ENCODE assay signal across 1 cellular context in the genomic region with DNA sequence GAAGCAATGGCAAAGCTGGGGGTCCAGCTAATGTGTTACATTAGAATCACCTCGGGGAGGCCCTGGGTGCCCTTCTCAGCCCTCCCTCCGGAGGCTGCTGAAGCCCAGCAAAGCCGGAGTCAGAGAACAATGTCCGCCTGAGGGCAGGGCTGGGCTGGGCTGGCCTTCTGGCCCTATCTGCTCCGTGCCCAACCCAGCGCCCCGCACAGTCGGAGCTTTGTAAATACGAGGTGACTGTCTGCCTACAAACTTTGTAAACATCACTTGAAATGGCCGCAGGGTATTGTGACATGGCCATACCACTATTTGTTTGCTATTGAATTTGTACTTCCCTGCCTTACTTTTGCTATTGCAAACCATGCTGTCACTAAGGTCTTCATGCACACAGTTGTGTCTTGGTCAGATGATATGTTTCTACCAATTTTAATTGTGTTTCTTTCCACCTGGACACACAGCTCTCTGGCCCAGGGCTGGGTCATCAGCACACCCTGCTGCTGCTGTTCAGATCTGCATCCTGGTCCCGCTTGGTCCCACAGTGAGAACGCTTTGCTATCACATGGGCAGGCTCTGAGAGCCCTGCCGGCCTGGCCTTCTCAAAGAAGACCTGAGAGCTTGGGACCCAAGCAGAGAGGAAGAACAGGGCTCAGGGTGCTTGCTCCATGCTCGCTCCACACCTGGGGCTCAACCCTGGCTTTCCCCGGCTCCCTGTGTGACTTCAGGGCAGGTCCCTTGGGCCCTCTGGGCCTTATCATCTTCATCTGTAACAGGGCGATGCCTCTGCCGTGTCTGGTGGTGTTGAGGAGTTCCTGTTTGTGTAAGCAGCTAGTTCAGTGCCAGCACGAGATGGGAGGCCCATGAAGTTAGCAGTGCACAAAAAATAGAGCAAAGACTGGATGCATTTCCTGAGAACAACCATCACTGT.
TF ChIP-seq lines count a peak whose summit lies in the region.

No MANE protein-coding gene starts in this region.

TF ChIP-seq in HepG2, 621 proteins besides CTCF, POLR2A, EP300 and RAD21 (continued from another document and continues in another):
- TF ChIP-seq, protein P1, sequence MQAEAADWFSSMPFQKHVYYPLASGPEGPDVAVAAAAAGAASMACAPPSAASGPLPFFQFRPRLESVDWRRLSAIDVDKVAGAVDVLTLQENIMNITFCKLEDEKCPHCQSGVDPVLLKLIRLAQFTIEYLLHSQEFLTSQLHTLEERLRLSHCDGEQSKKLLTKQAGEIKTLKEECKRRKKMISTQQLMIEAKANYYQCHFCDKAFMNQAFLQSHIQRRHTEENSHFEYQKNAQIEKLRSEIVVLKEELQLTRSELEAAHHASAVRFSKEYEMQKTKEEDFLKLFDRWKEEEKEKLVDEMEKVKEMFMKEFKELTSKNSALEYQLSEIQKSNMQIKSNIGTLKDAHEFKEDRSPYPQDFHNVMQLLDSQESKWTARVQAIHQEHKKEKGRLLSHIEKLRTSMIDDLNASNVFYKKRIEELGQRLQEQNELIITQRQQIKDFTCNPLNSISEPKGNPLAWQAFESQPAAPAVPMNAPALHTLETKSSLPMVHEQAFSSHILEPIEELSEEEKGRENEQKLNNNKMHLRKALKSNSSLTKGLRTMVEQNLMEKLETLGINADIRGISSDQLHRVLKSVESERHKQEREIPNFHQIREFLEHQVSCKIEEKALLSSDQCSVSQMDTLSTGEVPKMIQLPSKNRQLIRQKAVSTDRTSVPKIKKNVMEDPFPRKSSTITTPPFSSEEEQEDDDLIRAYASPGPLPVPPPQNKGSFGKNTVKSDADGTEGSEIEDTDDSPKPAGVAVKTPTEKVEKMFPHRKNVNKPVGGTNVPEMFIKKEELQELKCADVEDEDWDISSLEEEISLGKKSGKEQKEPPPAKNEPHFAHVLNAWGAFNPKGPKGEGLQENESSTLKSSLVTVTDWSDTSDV (CRISPR knock-in tag; IDR thresholded peaks at IDR 0.05) = no peak
- TF ChIP-seq ADNP (CRISPR knock-in tag; IDR thresholded peaks at IDR 0.05) (peak; percentile 85), ZNF614 (CRISPR knock-in tag; IDR thresholded peaks at IDR 0.05; ENCODE audit: borderline replicate concordance) (peak; percentile 92), ZNF501 (CRISPR knock-in tag; IDR thresholded peaks at IDR 0.05) (0 out of 2 replicates have a peak, but pooled peaks have one; percentile 27), RCOR2 (CRISPR knock-in tag; IDR thresholded peaks at IDR 0.05) (peak; percentile 91), NBN (conservative IDR thresholded peaks at IDR 0.05) (no peak), PAWR (CRISPR knock-in tag; IDR thresholded peaks at IDR 0.05; ENCODE audit: borderline replicate concordance) (no peak), SP140L (CRISPR knock-in tag; IDR thresholded peaks at IDR 0.05; ENCODE audit: borderline replicate concordance) (no peak), ZNF629 (CRISPR knock-in tag; conservative IDR thresholded peaks at IDR 0.05) (peak; percentile 48; the same call in 1 of the 2 replicates), FIP1L1 (IDR thresholded peaks at IDR 0.05; ENCODE audit: borderline replicate concordance, insufficient read depth, low read depth, low read length) (no peak), ZNF776 (CRISPR knock-in tag; IDR thresholded peaks at IDR 0.05) (no peak), RFXAP (CRISPR knock-in tag; IDR thresholded peaks at IDR 0.05; ENCODE audit: borderline replicate concordance) (peak; percentile 84; the same call in 1 of the 2 replicates), TRIM24 (CRISPR knock-in tag; IDR thresholded peaks at IDR 0.05) (peak; percentile 72; the same call in 1 of the 2 replicates), NR1H2 (CRISPR knock-in tag; IDR thresholded peaks at IDR 0.05; ENCODE audit: borderline replicate concordance, low read depth) (no peak), ZNF121 (CRISPR knock-in tag; IDR thresholded peaks at IDR 0.05) (peak; percentile 91), DR1 (CRISPR knock-in tag; IDR thresholded peaks at IDR 0.05) (no peak), KLF16 (CRISPR knock-in tag; IDR thresholded peaks at IDR 0.05) (peak in 1 of 2 experiments; percentile 86; a peak in 2 of 4 replicates), ZNF263 (CRISPR knock-in tag; IDR thresholded peaks at IDR 0.05) (peak; percentile 29; the same call in 1 of the 2 replicates), ZNF333 (CRISPR knock-in tag; IDR thresholded peaks at IDR 0.05; ENCODE audit: borderline replicate concordance) (peak; percentile 83; the same call in 1 of the 2 replicates), MTA1 (CRISPR knock-in tag; IDR thresholded peaks at IDR 0.05; ENCODE audit: borderline replicate concordance) (peak; percentile 79; the same call in 1 of the 2 replicates), NCOA1 (CRISPR knock-in tag; IDR thresholded peaks at IDR 0.05) (no peak), MTF2 (CRISPR knock-in tag; IDR thresholded peaks at IDR 0.05; ENCODE audit: borderline replicate concordance) (no peak), ZNF44 (CRISPR knock-in tag; IDR thresholded peaks at IDR 0.05) (no peak), HDAC2 (CRISPR knock-in tag; IDR thresholded peaks at IDR 0.05) (peak; percentile 98), SMARCE1 (IDR thresholded peaks at IDR 0.05; ENCODE audit: borderline replicate concordance) (no peak), ZNF619 (CRISPR knock-in tag; IDR thresholded peaks at IDR 0.05) (0 out of 2 replicates have a peak, but pooled peaks have one; percentile 55), ZNF317 (CRISPR knock-in tag; IDR thresholded peaks at IDR 0.05) (peak; percentile 91), ZNF766 (CRISPR knock-in tag; IDR thresholded peaks at IDR 0.05; ENCODE audit: borderline replicate concordance) (peak; percentile 81; the same call in 1 of the 2 replicates), SRSF1 (optimal IDR thresholded peaks at IDR 0.05; ENCODE audit: low read depth, low read length) (no peak)
- TF ChIP-seq, protein P2, sequence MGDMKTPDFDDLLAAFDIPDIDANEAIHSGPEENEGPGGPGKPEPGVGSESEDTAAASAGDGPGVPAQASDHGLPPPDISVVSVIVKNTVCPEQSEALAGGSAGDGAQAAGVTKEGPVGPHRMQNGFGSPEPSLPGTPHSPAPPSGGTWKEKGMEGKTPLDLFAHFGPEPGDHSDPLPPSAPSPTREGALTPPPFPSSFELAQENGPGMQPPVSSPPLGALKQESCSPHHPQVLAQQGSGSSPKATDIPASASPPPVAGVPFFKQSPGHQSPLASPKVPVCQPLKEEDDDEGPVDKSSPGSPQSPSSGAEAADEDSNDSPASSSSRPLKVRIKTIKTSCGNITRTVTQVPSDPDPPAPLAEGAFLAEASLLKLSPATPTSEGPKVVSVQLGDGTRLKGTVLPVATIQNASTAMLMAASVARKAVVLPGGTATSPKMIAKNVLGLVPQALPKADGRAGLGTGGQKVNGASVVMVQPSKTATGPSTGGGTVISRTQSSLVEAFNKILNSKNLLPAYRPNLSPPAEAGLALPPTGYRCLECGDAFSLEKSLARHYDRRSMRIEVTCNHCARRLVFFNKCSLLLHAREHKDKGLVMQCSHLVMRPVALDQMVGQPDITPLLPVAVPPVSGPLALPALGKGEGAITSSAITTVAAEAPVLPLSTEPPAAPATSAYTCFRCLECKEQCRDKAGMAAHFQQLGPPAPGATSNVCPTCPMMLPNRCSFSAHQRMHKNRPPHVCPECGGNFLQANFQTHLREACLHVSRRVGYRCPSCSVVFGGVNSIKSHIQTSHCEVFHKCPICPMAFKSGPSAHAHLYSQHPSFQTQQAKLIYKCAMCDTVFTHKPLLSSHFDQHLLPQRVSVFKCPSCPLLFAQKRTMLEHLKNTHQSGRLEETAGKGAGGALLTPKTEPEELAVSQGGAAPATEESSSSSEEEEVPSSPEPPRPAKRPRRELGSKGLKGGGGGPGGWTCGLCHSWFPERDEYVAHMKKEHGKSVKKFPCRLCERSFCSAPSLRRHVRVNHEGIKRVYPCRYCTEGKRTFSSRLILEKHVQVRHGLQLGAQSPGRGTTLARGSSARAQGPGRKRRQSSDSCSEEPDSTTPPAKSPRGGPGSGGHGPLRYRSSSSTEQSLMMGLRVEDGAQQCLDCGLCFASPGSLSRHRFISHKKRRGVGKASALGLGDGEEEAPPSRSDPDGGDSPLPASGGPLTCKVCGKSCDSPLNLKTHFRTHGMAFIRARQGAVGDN (CRISPR knock-in tag; IDR thresholded peaks at IDR 0.05) = peak; percentile 91
- TF ChIP-seq, protein P3, sequence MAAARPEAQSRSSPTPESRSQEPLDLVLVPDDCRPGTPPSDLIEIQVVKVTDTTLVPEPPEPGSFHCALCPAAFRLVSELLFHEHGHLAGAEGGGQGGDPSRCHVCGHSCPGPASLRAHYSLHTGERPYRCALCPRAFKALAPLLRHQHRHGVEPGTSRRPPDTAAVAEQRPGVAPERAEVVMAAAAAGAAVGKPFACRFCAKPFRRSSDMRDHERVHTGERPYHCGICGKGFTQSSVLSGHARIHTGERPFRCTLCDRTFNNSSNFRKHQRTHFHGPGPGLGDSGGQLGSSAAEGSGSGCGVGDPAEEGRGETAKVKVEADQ (CRISPR knock-in tag; IDR thresholded peaks at IDR 0.05; ENCODE audit: borderline replicate concordance) = peak; percentile 62; the same call in 1 of the 2 replicates
- TF ChIP-seq, protein P4, sequence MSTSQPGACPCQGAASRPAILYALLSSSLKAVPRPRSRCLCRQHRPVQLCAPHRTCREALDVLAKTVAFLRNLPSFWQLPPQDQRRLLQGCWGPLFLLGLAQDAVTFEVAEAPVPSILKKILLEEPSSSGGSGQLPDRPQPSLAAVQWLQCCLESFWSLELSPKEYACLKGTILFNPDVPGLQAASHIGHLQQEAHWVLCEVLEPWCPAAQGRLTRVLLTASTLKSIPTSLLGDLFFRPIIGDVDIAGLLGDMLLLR (CRISPR knock-in tag; IDR thresholded peaks at IDR 0.05) = 0 out of 2 replicates have a peak, but pooled peaks have one; percentile 70
- TF ChIP-seq, protein P5, sequence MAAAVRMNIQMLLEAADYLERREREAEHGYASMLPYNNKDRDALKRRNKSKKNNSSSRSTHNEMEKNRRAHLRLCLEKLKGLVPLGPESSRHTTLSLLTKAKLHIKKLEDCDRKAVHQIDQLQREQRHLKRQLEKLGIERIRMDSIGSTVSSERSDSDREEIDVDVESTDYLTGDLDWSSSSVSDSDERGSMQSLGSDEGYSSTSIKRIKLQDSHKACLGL (CRISPR knock-in tag; IDR thresholded peaks at IDR 0.05) = no peak; the same call in 1 of the 2 replicates
- TF ChIP-seq, protein P6, sequence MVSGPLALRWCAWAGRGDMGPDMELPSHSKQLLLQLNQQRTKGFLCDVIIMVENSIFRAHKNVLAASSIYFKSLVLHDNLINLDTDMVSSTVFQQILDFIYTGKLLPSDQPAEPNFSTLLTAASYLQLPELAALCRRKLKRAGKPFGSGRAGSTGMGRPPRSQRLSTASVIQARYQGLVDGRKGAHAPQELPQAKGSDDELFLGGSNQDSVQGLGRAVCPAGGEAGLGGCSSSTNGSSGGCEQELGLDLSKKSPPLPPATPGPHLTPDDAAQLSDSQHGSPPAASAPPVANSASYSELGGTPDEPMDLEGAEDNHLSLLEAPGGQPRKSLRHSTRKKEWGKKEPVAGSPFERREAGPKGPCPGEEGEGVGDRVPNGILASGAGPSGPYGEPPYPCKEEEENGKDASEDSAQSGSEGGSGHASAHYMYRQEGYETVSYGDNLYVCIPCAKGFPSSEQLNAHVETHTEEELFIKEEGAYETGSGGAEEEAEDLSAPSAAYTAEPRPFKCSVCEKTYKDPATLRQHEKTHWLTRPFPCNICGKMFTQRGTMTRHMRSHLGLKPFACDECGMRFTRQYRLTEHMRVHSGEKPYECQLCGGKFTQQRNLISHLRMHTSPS (CRISPR knock-in tag; IDR thresholded peaks at IDR 0.05; ENCODE audit: low read depth) = peak; percentile 96
- TF ChIP-seq, protein P7, sequence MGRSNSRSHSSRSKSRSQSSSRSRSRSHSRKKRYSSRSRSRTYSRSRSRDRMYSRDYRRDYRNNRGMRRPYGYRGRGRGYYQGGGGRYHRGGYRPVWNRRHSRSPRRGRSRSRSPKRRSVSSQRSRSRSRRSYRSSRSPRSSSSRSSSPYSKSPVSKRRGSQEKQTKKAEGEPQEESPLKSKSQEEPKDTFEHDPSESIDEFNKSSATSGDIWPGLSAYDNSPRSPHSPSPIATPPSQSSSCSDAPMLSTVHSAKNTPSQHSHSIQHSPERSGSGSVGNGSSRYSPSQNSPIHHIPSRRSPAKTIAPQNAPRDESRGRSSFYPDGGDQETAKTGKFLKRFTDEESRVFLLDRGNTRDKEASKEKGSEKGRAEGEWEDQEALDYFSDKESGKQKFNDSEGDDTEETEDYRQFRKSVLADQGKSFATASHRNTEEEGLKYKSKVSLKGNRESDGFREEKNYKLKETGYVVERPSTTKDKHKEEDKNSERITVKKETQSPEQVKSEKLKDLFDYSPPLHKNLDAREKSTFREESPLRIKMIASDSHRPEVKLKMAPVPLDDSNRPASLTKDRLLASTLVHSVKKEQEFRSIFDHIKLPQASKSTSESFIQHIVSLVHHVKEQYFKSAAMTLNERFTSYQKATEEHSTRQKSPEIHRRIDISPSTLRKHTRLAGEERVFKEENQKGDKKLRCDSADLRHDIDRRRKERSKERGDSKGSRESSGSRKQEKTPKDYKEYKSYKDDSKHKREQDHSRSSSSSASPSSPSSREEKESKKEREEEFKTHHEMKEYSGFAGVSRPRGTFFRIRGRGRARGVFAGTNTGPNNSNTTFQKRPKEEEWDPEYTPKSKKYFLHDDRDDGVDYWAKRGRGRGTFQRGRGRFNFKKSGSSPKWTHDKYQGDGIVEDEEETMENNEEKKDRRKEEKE (IDR thresholded peaks at IDR 0.05) = no peak
- TF ChIP-seq, protein P8, sequence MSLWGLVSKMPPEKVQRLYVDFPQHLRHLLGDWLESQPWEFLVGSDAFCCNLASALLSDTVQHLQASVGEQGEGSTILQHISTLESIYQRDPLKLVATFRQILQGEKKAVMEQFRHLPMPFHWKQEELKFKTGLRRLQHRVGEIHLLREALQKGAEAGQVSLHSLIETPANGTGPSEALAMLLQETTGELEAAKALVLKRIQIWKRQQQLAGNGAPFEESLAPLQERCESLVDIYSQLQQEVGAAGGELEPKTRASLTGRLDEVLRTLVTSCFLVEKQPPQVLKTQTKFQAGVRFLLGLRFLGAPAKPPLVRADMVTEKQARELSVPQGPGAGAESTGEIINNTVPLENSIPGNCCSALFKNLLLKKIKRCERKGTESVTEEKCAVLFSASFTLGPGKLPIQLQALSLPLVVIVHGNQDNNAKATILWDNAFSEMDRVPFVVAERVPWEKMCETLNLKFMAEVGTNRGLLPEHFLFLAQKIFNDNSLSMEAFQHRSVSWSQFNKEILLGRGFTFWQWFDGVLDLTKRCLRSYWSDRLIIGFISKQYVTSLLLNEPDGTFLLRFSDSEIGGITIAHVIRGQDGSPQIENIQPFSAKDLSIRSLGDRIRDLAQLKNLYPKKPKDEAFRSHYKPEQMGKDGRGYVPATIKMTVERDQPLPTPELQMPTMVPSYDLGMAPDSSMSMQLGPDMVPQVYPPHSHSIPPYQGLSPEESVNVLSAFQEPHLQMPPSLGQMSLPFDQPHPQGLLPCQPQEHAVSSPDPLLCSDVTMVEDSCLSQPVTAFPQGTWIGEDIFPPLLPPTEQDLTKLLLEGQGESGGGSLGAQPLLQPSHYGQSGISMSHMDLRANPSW (CRISPR knock-in tag; IDR thresholded peaks at IDR 0.05; ENCODE audit: borderline replicate concordance) = peak; percentile 67; the same call in 1 of the 2 replicates
- TF ChIP-seq, protein P9, sequence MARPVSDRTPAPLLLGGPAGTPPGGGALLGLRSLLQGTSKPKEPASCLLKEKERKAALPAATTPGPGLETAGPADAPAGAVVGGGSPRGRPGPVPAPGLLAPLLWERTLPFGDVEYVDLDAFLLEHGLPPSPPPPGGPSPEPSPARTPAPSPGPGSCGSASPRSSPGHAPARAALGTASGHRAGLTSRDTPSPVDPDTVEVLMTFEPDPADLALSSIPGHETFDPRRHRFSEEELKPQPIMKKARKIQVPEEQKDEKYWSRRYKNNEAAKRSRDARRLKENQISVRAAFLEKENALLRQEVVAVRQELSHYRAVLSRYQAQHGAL (CRISPR knock-in tag; IDR thresholded peaks at IDR 0.05; ENCODE audit: not compliant biosample characterization) = no peak
